ENCODE assay signal across 11 cellular contexts in genomic region chr9:87518702-87519335, GRCh38. TPM values are rescaled to one million over a fixed set of nuclear protein-coding genes. Genes with fewer than 3 reads are reported as not detected.
DNase-seq lines count a peak whose midpoint lies in the region; ATAC-seq, FAIRE-seq and TF ChIP-seq lines count a peak whose summit lies in the region.
"Had no signal": no experiment of that assay in that cellular context is flagged by ENCODE, and none has a peak within 500 bp of the region (broad histone marks: within the 10 kb centered on the region; RNA-seq: fewer than 3 reads in every experiment).

No MANE protein-coding gene starts in this region.

- WGBS in heart left ventricle, 4 donors, result 54 to 65% (median 61%) methylated on average over 10 to 12 of the region's 12 CpGs

- no peaks in the 10 kb centered on the region for H3K36me3 ChIP-seq in CD8-positive, alpha-beta memory T cell (ENCODE audit: insufficient read depth, low read length)
- H3K36me3 ChIP-seq in heart left ventricle, result no peaks in the 10 kb centered on the region

- H3K4me1 Mint-ChIP-seq in CD8-positive, alpha-beta memory T cell, result no peaks in the 10 kb centered on the region
- H3K4me1 Mint-ChIP-seq in progenitor cell of endocrine pancreas (ENCODE audit: low read depth), result peaks cover 25% of the 10 kb centered on the region
- H3K4me1 Mint-ChIP-seq in activated CD8-positive, alpha-beta T cell treated with anti-CD3 and anti-CD28 coated beads for 36 hours (ENCODE audit: low read depth), result no peaks in the 10 kb centered on the region

- no peak overlapping the region for H3K27ac Mint-ChIP-seq in CD8-positive, alpha-beta memory T cell
- H3K27ac Mint-ChIP-seq in progenitor cell of endocrine pancreas, result peak overlapping the region; percentile 51
- no peak overlapping the region for H3K27ac Mint-ChIP-seq in activated CD8-positive, alpha-beta T cell treated with anti-CD3 and anti-CD28 coated beads for 36 hours
- H3K27ac Mint-ChIP-seq: CD8-positive, alpha-beta T cell had no signal

- FAIRE-seq in frontal cortex (lab: Jason Lieb, UNC), result no peak

- CTCF ChIA-PET in CD8-positive, alpha-beta memory T cell (lab: Charles Lee), result no interaction called here
- CTCF ChIA-PET in activated CD8-positive, alpha-beta T cell treated with anti-CD3 and anti-CD28 coated beads for 36 hours (lab: Charles Lee), result interaction anchor here (0.6 kb wide), 1 partner anchor 18 kb away, joined by 3 read pairs; no protein-coding TSS in a partner anchor

- H3K9me3 Mint-ChIP-seq in CD8-positive, alpha-beta memory T cell, result peaks cover 0 to 7% (median 0%) of the 10 kb centered on the region in 5 donors
- H3K9me3 Mint-ChIP-seq in progenitor cell of endocrine pancreas (ENCODE audit: low read depth), result no peaks in the 10 kb centered on the region
- no peaks in the 10 kb centered on the region for H3K9me3 Mint-ChIP-seq in activated CD8-positive, alpha-beta T cell treated with anti-CD3 and anti-CD28 coated beads for 36 hours
- H3K9me3 Mint-ChIP-seq: CD8-positive, alpha-beta T cell had no signal

- DNase-seq in CD8-positive, alpha-beta memory T cell, result no peak
- DNase-seq in SKM-1 (lab: John Stamatoyannopoulos, UW; ENCODE audit: unreplicated experiment) (peak; percentile 44), heart left ventricle (peak in 3 of 5 donors; percentile 33 to 69 (median 56)), progenitor cell of endocrine pancreas (ENCODE audit: low spot score, unreplicated experiment) (no peak), frontal cortex (ENCODE audit: low spot score in 2 of 2) (no peak)
- no peak for DNase-seq in activated CD4-positive, alpha-beta T cell treated with anti-CD3 and anti-CD28 coated beads, Interleukin-2, amount 50 U/mL, for 4 hours
- no peak for DNase-seq in activated CD8-positive, alpha-beta T cell treated with anti-CD3 and anti-CD28 coated beads for 36 hours
- DNase-seq: CD8-positive, alpha-beta T cell; central memory CD4-positive, alpha-beta T cell; NCI-H2029 had no signal

- no peak overlapping the region for H3K4me3 Mint-ChIP-seq in CD8-positive, alpha-beta memory T cell
- no peak overlapping the region for H3K4me3 Mint-ChIP-seq in progenitor cell of endocrine pancreas (ENCODE audit: low read depth)
- H3K4me3 Mint-ChIP-seq in activated CD8-positive, alpha-beta T cell treated with anti-CD3 and anti-CD28 coated beads for 36 hours, result no peak overlapping the region
- H3K4me3 Mint-ChIP-seq: CD8-positive, alpha-beta T cell had no signal

- H3K36me3 Mint-ChIP-seq in CD8-positive, alpha-beta memory T cell, result no peaks in the 10 kb centered on the region
- H3K36me3 Mint-ChIP-seq in progenitor cell of endocrine pancreas (ENCODE audit: insufficient read depth), result peaks cover 22% of the 10 kb centered on the region
- no peaks in the 10 kb centered on the region for H3K36me3 Mint-ChIP-seq in activated CD8-positive, alpha-beta T cell treated with anti-CD3 and anti-CD28 coated beads for 36 hours (ENCODE audit: low read depth)
- H3K36me3 Mint-ChIP-seq: CD8-positive, alpha-beta T cell had no signal

- H3K27me3 ChIP-seq in CD8-positive, alpha-beta memory T cell (ENCODE audit: insufficient read depth, low read length, poor library complexity, severe bottlenecking), result no peaks in the 10 kb centered on the region
- no peaks in the 10 kb centered on the region for H3K27me3 ChIP-seq in heart left ventricle

- intact Hi-C loops in heart left ventricle (cut with DNase I), result loop anchor here in 1 of 10 donors (10.0 kb wide), 1 partner anchor 126 kb away; no protein-coding TSS in a partner anchor
- intact Hi-C loops in activated CD8-positive, alpha-beta T cell treated with anti-CD3 and anti-CD28 coated beads for 36 hours (cut with micrococcal nuclease), result no loop called here

- no peak overlapping the region for H3K4me3 ChIP-seq in CD8-positive, alpha-beta memory T cell (ENCODE audit: low read length)
- no peak overlapping the region for H3K4me3 ChIP-seq in heart left ventricle

- TF ChIP-seq CTCF in heart left ventricle (IDR thresholded peaks at IDR 0.05) (no peak), progenitor cell of endocrine pancreas (IDR thresholded peaks at IDR 0.05; ENCODE audit: unreplicated experiment) (no peak)
- TF ChIP-seq CTCF in activated CD8-positive, alpha-beta T cell treated with anti-CD3 and anti-CD28 coated beads for 36 hours (IDR thresholded peaks at IDR 0.05), result no peak

- no peak for TF ChIP-seq POLR2A in heart left ventricle (IDR thresholded peaks at IDR 0.05)

- peak overlapping the region; percentile 29 for H3K27ac ChIP-seq in CD8-positive, alpha-beta memory T cell (ENCODE audit: low read depth, low read length)
- peak overlapping the region in 2 of 12 donors; percentile 57 to 71 for H3K27ac ChIP-seq in heart left ventricle

- ATAC-seq in heart left ventricle (peak; percentile 35 to 87 (median 82)), HG03354 (IDR thresholded peaks at IDR 0.05; ENCODE audit: poor library complexity, severe bottlenecking, unreplicated experiment) (no peak)
- no peak for ATAC-seq in activated CD8-positive, alpha-beta T cell treated with anti-CD3 and anti-CD28 coated beads for 36 hours
- ATAC-seq: CD8-positive, alpha-beta T cell had no signal

- H3K27me3 Mint-ChIP-seq in CD8-positive, alpha-beta memory T cell, result peaks cover 0 to 3% of the 10 kb centered on the region in 2 donors
- no peaks in the 10 kb centered on the region for H3K27me3 Mint-ChIP-seq in progenitor cell of endocrine pancreas
- H3K27me3 Mint-ChIP-seq in activated CD8-positive, alpha-beta T cell treated with anti-CD3 and anti-CD28 coated beads for 36 hours, result peaks cover 1% of the 10 kb centered on the region

- POLR2A ChIA-PET in CD8-positive, alpha-beta memory T cell (lab: Charles Lee), result no interaction called here
- POLR2A ChIA-PET in activated CD8-positive, alpha-beta T cell treated with anti-CD3 and anti-CD28 coated beads for 36 hours (lab: Charles Lee), result no interaction called here

- no peaks in the 10 kb centered on the region for H3K9me3 ChIP-seq in CD8-positive, alpha-beta memory T cell (ENCODE audit: low read length)
- H3K9me3 ChIP-seq in heart left ventricle, result no peaks in the 10 kb centered on the region

- H3K4me1 ChIP-seq in CD8-positive, alpha-beta memory T cell (ENCODE audit: insufficient read depth, low read length), result no peaks in the 10 kb centered on the region
- H3K4me1 ChIP-seq in heart left ventricle, result peaks cover 0 to 56% (median 0%) of the 10 kb centered on the region in 12 donors

RNA-seq across cellular contexts. Expression of gene DAPK1, which starts 21.2 kb away (rescaled TPM):
- 1 to 10 TPM; 3.7 to 4.3 TPM for total RNA-seq in CD8-positive, alpha-beta memory T cell
- polyA plus RNA-seq in CD8-positive, alpha-beta memory T cell, result not detected
- 10 to 100 TPM in 2 of 9 donors, 1 to 10 TPM in 7; 1.5 to 52.5 (median 2.7) TPM for total RNA-seq in heart left ventricle
- 1 to 10 TPM; 1.0 TPM for polyA plus RNA-seq in heart left ventricle
- 202 and 228 TPM in 2 replicates for total RNA-seq in progenitor cell of endocrine pancreas
- total RNA-seq in frontal cortex, result 66.0 TPM
- total RNA-seq in activated CD8-positive, alpha-beta T cell treated with anti-CD3 and anti-CD28 coated beads for 36 hours, result 1 to 10 TPM; 1.7 to 2.1 TPM

Comparison
In these comparisons a context has a peak if more than half of its experiments do, and no peak if none do; other contexts are left out.
1. DNase-seq: peak in SKM-1 (single experiment) and heart left ventricle (3 of 5); none in CD8-positive, alpha-beta memory T cell (0 of 5), progenitor cell of endocrine pancreas (single experiment), frontal cortex (0 of 2), activated CD4-positive, alpha-beta T cell treated with anti-CD3 and anti-CD28 coated beads, Interleukin-2, amount 50 U/mL, for 4 hours (0 of 2) and activated CD8-positive, alpha-beta T cell treated with anti-CD3 and anti-CD28 coated beads for 36 hours (single experiment).
2. ATAC-seq: peak in heart left ventricle (4 of 4); none in HG03354 (single experiment) and activated CD8-positive, alpha-beta T cell treated with anti-CD3 and anti-CD28 coated beads for 36 hours (single experiment).